ENCODE assay signal across 1 cellular context in the genomic region with DNA sequence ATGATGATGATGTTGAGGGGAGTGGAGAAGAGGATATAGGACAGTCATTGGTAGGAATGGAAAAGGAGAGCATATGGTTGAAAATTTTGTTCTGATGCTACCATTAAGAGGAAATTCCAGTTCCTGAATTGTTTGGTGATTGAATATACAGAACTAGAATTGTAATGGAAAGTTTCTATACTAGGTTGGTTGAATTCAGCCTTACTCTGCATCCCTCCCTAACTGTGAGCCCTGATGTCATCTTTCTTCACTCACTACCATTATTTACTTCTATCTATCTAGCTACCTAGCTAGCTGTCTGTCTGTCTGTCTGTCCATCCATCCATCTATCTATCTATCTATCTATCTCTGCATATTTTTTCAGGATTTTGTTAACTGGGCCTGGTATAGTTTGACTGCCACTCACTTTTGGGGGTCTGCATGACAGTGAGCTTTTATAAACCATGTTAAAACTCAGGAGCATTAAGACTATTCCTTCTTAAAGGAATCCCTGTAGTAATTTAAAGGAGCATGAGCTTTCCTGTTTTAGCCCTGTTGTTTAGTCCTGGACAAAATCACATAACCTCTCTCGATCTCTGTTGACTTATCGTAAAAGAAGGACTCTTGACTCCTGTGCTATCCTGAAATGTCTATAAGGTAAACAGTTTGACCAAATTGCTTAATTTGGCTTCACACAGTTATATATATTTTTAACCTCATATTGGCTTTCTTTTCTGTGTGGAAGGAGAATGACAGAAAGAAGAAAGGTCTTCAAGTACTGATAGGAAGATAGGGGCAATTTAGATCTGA.
TF ChIP-seq lines count a peak whose summit lies in the region.

No MANE protein-coding gene starts in this region.

TF ChIP-seq in endothelial cell of umbilical vein, 7 proteins besides CTCF, POLR2A, EP300 and RAD21 (continued from another document):
- TF ChIP-seq EZH2 (IDR thresholded peaks at IDR 0.05; ENCODE audit: borderline replicate concordance, low read depth, low read length, severe bottlenecking): no peak
TF ChIP-seq in endothelial cell of umbilical vein: peak in this region for 0.
